ENCODE assay signal across 8 cellular contexts in genomic region chrX:53686151-53686885, GRCh38. TPM values are rescaled to one million over a fixed set of nuclear protein-coding genes. Genes with fewer than 3 reads are reported as not detected.
DNase-seq lines count a peak whose midpoint lies in the region; ATAC-seq and TF ChIP-seq lines count a peak whose summit lies in the region.

Gene HUWE1, minus strand, starts transcription at chrX:53686719. Its CDS starts 32,612 bp downstream, at chrX:53654107.

- H3K36me3 Mint-ChIP-seq in activated CD4-positive, alpha-beta T cell treated with anti-CD3 and anti-CD28 coated beads for 36 hours (ENCODE audit: low read depth): peaks cover 30% of the 10 kb centered on the region
- peaks cover 2% of the 10 kb centered on the region for H3K36me3 Mint-ChIP-seq in chondrocyte (ENCODE audit: low read depth)

- CTCF ChIA-PET in A673 (lab: Charles Lee): no interaction called here
- CTCF ChIA-PET in activated CD4-positive, alpha-beta T cell treated with anti-CD3 and anti-CD28 coated beads for 36 hours (lab: Charles Lee): interaction anchor here (0.6 to 1.0 kb wide), 4 partner anchors 21 to 146 kb away, joined by 3 to 5 read pairs (median 4); no protein-coding TSS in a partner anchor

- intact Hi-C loops in A673 (cut with micrococcal nuclease; ENCODE audit: unreplicated experiment): loop anchor here (10.0 kb wide), 1 partner anchor 148 kb away; no protein-coding TSS in a partner anchor
- intact Hi-C loops in activated CD4-positive, alpha-beta T cell treated with anti-CD3 and anti-CD28 coated beads for 36 hours (cut with DNase I, micrococcal nuclease): loop anchor here in 1 of 2 experiments (10.0 kb wide), 2 partner anchors 668 to 1478 kb away; partner anchors contain the start of gene WNK3

- no peaks in the 10 kb centered on the region for H3K27me3 Mint-ChIP-seq in activated CD4-positive, alpha-beta T cell treated with anti-CD3 and anti-CD28 coated beads for 36 hours
- H3K27me3 Mint-ChIP-seq in chondrocyte (ENCODE audit: low read depth): no peaks in the 10 kb centered on the region

- TF ChIP-seq CTCF in A673 (conservative IDR thresholded peaks at IDR 0.05; ENCODE audit: low read depth, low read length): no peak
- TF ChIP-seq CTCF in chondrocyte (IDR thresholded peaks at IDR 0.05): no peak

- no peaks in the 10 kb centered on the region for H3K27me3 ChIP-seq in A673 (replicated peaks; ENCODE audit: insufficient read depth, low read depth, low read length, poor library complexity)

- ATAC-seq in GM18909 (IDR thresholded peaks at IDR 0.05; ENCODE audit: poor library complexity, unreplicated experiment): peak; percentile 46
- ATAC-seq in HG03280 (IDR thresholded peaks at IDR 0.05; ENCODE audit: unreplicated experiment): peak; percentile 38
- peak; percentile 45 for ATAC-seq in activated CD4-positive, alpha-beta T cell treated with anti-CD3 and anti-CD28 coated beads for 36 hours

- H3K9me3 ChIP-seq in A673 (ENCODE audit: low read depth, low read length, poor library complexity, severe bottlenecking): no peaks in the 10 kb centered on the region

- H3K4me1 Mint-ChIP-seq in activated CD4-positive, alpha-beta T cell treated with anti-CD3 and anti-CD28 coated beads for 36 hours: peaks cover 10% of the 10 kb centered on the region
- peaks cover 10% of the 10 kb centered on the region for H3K4me1 Mint-ChIP-seq in chondrocyte (ENCODE audit: low read depth)

- DNase-seq in A673 (ENCODE audit: low spot score): peak; percentile 86
- peak; percentile 58 for DNase-seq in NCI-H524 treated with DMSO at 0.1 percent for 48 hours (lab: John Stamatoyannopoulos, UW)
- peak; percentile 90 for DNase-seq in activated CD4-positive, alpha-beta T cell treated with anti-CD3 and anti-CD28 coated beads for 36 hours
- no peak for DNase-seq in chondrocyte (ENCODE audit: low spot score)
- peak; percentile 70 for DNase-seq in kidney tubule cell (ENCODE audit: low spot score)
- DNase-seq in stimulated activated CD4-positive, alpha-beta T cell treated with anti-CD3 and anti-CD28 coated beads, Interleukin-1b, Interleukin-23, amount 100 ng/mL, for 1 hour (ENCODE audit: low read depth in 2 of 2): peak; percentile 44 to 81

- peak within 1 kb of the TSS; percentile 80 for H3K4me3 Mint-ChIP-seq in activated CD4-positive, alpha-beta T cell treated with anti-CD3 and anti-CD28 coated beads for 36 hours
- H3K4me3 Mint-ChIP-seq in chondrocyte (ENCODE audit: unreplicated experiment): peak within 1 kb of the TSS; percentile 80

- POLR2A ChIA-PET in A673 (lab: Charles Lee; ENCODE audit: low non-redundant PET): no interaction called here
- POLR2A ChIA-PET in activated CD4-positive, alpha-beta T cell treated with anti-CD3 and anti-CD28 coated beads for 36 hours (lab: Charles Lee): interaction anchor here (0.6 to 1.9 kb wide), 5 partner anchors 28 to 250 kb away, joined by 3 to 16 read pairs (median 3); no protein-coding TSS in a partner anchor

- peak within 1 kb of the TSS; percentile 93 for H3K27ac Mint-ChIP-seq in activated CD4-positive, alpha-beta T cell treated with anti-CD3 and anti-CD28 coated beads for 36 hours
- H3K27ac Mint-ChIP-seq in chondrocyte (ENCODE audit: unreplicated experiment): peak within 1 kb of the TSS; percentile 92

- H3K4me1 ChIP-seq in A673 (ENCODE audit: insufficient read depth, low read length, poor library complexity, severe bottlenecking): no peaks in the 10 kb centered on the region

- no TSS peak for BruUV-seq in A673 (replicated peaks; lab: Mats Ljungman, UMichigan)

- H3K4me3 ChIP-seq in A673 (ENCODE audit: low read depth, low read length, poor library complexity, severe bottlenecking): peak within 1 kb of the TSS; percentile 67

- H3K9me3 Mint-ChIP-seq in activated CD4-positive, alpha-beta T cell treated with anti-CD3 and anti-CD28 coated beads for 36 hours (ENCODE audit: low read depth): no peaks in the 10 kb centered on the region
- H3K9me3 Mint-ChIP-seq in chondrocyte (ENCODE audit: low read depth): peaks cover 2% of the 10 kb centered on the region

- no peaks in the 10 kb centered on the region for H3K36me3 ChIP-seq in A673 (ENCODE audit: insufficient read depth, low read length, poor library complexity, severe bottlenecking)

- H3K27ac ChIP-seq in A673 (ENCODE audit: low read depth, low read length, poor library complexity, severe bottlenecking): peak within 1 kb of the TSS; percentile 87

RNA-seq across cellular contexts. Expression of gene HUWE1, which starts in this region (rescaled TPM):
- total RNA-seq in A673 (2021) (222 and 236 TPM in 2 replicates), chondrocyte (147 to 219 TPM (median 155 TPM) in 3 replicates)
- 100 to 1,000 TPM; 513 to 554 TPM for total RNA-seq in activated CD4-positive, alpha-beta T cell treated with anti-CD3 and anti-CD28 coated beads for 36 hours
